8 cellular contexts compared by ENCODE assay signal in genomic region chr6:139250296-139251274, GRCh38. TPM values are rescaled to one million over a fixed set of nuclear protein-coding genes. Genes with fewer than 3 reads are reported as not detected.
DNase-seq lines count a peak whose midpoint lies in the region; ATAC-seq, FAIRE-seq and TF ChIP-seq lines count a peak whose summit lies in the region.

No MANE protein-coding gene starts in this region.

- no peaks in the 10 kb centered on the region for H3K4me1 ChIP-seq in SJCRH30
- H3K4me1 ChIP-seq in heart right ventricle = peaks cover 10 to 37% (median 25%) of the 10 kb centered on the region in 9 donors
- peaks cover 0 to 4% of the 10 kb centered on the region in 2 donors for H3K4me1 ChIP-seq in small intestine (ENCODE audit: control insufficient read depth in 2 of 2, insufficient read depth in 1 of 2, low read depth in 1 of 2, low read length in 1 of 2)

- 47 to 56% methylated on average over 3 of the region's 3 CpGs for WGBS in heart right ventricle, 2 donors
- 29 to 43% (median 39%) methylated on average over 3 of the region's 3 CpGs for WGBS in small intestine, 3 donors

- H3K9me3 ChIP-seq in SJCRH30 (replicated peaks) (no peaks in the 10 kb centered on the region), heart right ventricle (no peaks in the 10 kb centered on the region), small intestine (ENCODE audit: control insufficient read depth, low read depth) (no peaks in the 10 kb centered on the region)

- H3K27ac ChIP-seq in SJCRH30 = no peak overlapping the region
- peak overlapping the region; percentile 47 to 89 (median 80) for H3K27ac ChIP-seq in heart right ventricle
- peak overlapping the region in 1 of 2 donors; percentile 7 for H3K27ac ChIP-seq in small intestine (ENCODE audit: low read depth in 1 of 2, low read length in 1 of 2)

- H3K36me3 ChIP-seq in SJCRH30 (no peaks in the 10 kb centered on the region), heart right ventricle (peaks cover 0 to 39% (median 0%) of the 10 kb centered on the region in 9 donors), small intestine (ENCODE audit: control insufficient read depth in 2 of 2, insufficient read depth in 2 of 2, low read length in 2 of 2) (no peaks in the 10 kb centered on the region)

- TF ChIP-seq CTCF in heart right ventricle (IDR thresholded peaks at IDR 0.05) (peak; percentile 48 to 84 (median 72)), omental fat pad (IDR thresholded peaks at IDR 0.05) (no peak)

- peak; percentile 95 for ATAC-seq in GM21390 (IDR thresholded peaks at IDR 0.05; ENCODE audit: unreplicated experiment)
- ATAC-seq in HG03575 (IDR thresholded peaks at IDR 0.05; ENCODE audit: extremely low read depth, insufficient number of reproducible peaks, low FRiP score, unreplicated experiment) = peak; percentile 70
- peak; percentile 69 to 94 (median 88) for ATAC-seq in heart right ventricle
- no peak for ATAC-seq in omental fat pad (ENCODE audit: low FRiP score)

- intact Hi-C loops in heart right ventricle (cut with DNase I) = loop anchor here in 2 of 10 donors (1.0 to 5.0 kb wide), 3 partner anchors 37 to 114 kb away; partner anchors contain the start of gene TXLNB (in 1 of the 2)

- FAIRE-seq in small intestine (lab: Jason Lieb, UNC) = no peak

- H3K4me3 ChIP-seq in SJCRH30 (no peak overlapping the region), heart right ventricle (no peak overlapping the region), small intestine (ENCODE audit: low read depth in 1 of 2, low read length in 2 of 2) (no peak overlapping the region)

- DNase-seq in Daoy (ENCODE audit: low read depth) (peak; percentile 64), SJCRH30 (peak; percentile 60 to 73), heart right ventricle (peak; percentile 61 to 63), small intestine (peak; percentile 65), omental fat pad (ENCODE audit: low spot score) (no peak)
- DNase-seq in activated naive CD4-positive, alpha-beta T cell treated with anti-CD3 and anti-CD28 coated beads, Interleukin-2, amount 50 U/mL, for 16 hours = peak; percentile 32

- H3K27me3 ChIP-seq in SJCRH30 (no peaks in the 10 kb centered on the region), heart right ventricle (no peaks in the 10 kb centered on the region), small intestine (ENCODE audit: control insufficient read depth in 2 of 2, insufficient read depth in 2 of 2, low read length in 2 of 2) (no peaks in the 10 kb centered on the region)

RNA-seq across cellular contexts. Expression of gene TXLNB, which starts 41.2 kb away (rescaled TPM):
- 0.11 TPM in 1 of 2 replicates, not detected in the other for total RNA-seq in Daoy (2014; rRNA removed; shearing (Covaris generic))
- total RNA-seq in SJCRH30 (2014; rRNA removed; shearing (Covaris generic)) = 0.73 and 1.0 TPM in 2 replicates
- total RNA-seq in heart right ventricle (100 to 1,000 TPM in 9 of 10 donors, 10 to 100 TPM in 1; 93.3 to 156 (median 140) TPM), omental fat pad (1 to 10 TPM in 3 of 4 donors, under 1 TPM in 1; 0.37 to 1.4 (median 1.2) TPM)
- polyA plus RNA-seq in heart right ventricle (10 to 100 TPM in 1 of 2 donors, 1 to 10 TPM in 1; 6.2 to 35.0 TPM), small intestine (under 1 TPM in 2 of 3 donors, not detected in 1; 0.27 to 0.54 TPM)

Comparison
In these comparisons a context has a peak if more than half of its experiments do, and no peak if none do; other contexts are left out.
1. CTCF ChIP-seq: peak in heart right ventricle (9 of 9); none in omental fat pad (0 of 3).
2. RNA of gene TXLNB, which starts 41.2 kb away (total RNA-seq): 93.3 to 156 TPM in heart right ventricle; 0.37 to 1.4 TPM in omental fat pad, 0.73 to 1.0 TPM in SJCRH30 and 0.11 TPM in Daoy; every median in the first group is over 10 times any median in the second.